In the genomic region with DNA sequence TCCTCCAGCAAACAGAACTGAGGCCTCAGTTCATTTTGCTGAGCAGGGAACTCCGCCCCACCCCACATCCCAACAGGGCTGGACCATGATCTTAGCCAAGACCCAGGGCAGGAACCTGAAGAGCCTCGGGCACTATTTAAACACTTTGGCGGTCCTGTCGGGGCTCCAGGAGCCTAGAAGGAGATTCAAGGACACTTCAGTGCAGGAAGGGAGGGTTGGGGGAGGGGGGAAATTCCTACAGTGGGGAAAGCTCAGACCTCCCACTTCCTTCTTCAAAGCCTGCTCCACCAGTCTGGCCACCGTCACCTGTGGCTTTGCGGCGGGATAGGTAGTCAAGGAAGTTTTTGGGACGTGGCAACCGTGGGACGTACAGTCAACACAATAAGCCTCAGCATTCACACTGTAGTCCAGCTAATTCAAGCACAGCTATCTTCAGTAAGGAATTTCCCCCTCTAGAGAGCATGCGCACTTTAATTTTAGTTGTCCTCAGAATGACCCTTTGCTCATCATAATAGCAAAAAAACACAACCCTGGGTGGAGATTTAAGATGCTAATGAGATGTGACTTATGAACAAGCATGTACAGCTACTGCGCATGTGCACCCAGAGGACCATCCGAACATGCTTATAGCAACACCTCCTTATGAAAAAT, we compare ENCODE assay signal across 1 cellular context.
TF ChIP-seq lines count a peak whose summit lies in the region.

No MANE protein-coding gene starts in this region.

TF ChIP-seq in IMR-90, 13 proteins besides CTCF, POLR2A, EP300 and RAD21:
- TF ChIP-seq RCOR1 (IDR thresholded peaks at IDR 0.05; ENCODE audit: insufficient replicate concordance, low read length) (no peak), CHD1 (IDR thresholded peaks at IDR 0.05; ENCODE audit: low read depth, low read length) (no peak), MXI1 (IDR thresholded peaks at IDR 0.05; ENCODE audit: borderline replicate concordance, low read depth, low read length) (no peak), NFE2L2 (IDR thresholded peaks at IDR 0.05; ENCODE audit: low read depth, low read length) (no peak), SMC3 (IDR thresholded peaks at IDR 0.05; ENCODE audit: low read depth, low read length) (no peak), FOS (IDR thresholded peaks at IDR 0.05; ENCODE audit: low read depth, low read length) (no peak), MAFK (IDR thresholded peaks at IDR 0.05; ENCODE audit: low read depth, low read length) (no peak), CEBPB (IDR thresholded peaks at IDR 0.05; ENCODE audit: low read depth, low read length) (no peak), RFX5 (IDR thresholded peaks at IDR 0.05; ENCODE audit: low read depth, low read length) (no peak)
- TF ChIP-seq, protein P1, sequence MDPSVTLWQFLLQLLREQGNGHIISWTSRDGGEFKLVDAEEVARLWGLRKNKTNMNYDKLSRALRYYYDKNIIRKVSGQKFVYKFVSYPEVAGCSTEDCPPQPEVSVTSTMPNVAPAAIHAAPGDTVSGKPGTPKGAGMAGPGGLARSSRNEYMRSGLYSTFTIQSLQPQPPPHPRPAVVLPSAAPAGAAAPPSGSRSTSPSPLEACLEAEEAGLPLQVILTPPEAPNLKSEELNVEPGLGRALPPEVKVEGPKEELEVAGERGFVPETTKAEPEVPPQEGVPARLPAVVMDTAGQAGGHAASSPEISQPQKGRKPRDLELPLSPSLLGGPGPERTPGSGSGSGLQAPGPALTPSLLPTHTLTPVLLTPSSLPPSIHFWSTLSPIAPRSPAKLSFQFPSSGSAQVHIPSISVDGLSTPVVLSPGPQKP (IDR thresholded peaks at IDR 0.05; ENCODE audit: borderline replicate concordance, low read depth, low read length), result no peak
- TF ChIP-seq, protein P2, sequence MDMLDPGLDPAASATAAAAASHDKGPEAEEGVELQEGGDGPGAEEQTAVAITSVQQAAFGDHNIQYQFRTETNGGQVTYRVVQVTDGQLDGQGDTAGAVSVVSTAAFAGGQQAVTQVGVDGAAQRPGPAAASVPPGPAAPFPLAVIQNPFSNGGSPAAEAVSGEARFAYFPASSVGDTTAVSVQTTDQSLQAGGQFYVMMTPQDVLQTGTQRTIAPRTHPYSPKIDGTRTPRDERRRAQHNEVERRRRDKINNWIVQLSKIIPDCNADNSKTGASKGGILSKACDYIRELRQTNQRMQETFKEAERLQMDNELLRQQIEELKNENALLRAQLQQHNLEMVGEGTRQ (IDR thresholded peaks at IDR 0.05; ENCODE audit: low read depth, low read length), result no peak
